ENCODE assay signal across 14 cellular contexts in the genomic region with DNA sequence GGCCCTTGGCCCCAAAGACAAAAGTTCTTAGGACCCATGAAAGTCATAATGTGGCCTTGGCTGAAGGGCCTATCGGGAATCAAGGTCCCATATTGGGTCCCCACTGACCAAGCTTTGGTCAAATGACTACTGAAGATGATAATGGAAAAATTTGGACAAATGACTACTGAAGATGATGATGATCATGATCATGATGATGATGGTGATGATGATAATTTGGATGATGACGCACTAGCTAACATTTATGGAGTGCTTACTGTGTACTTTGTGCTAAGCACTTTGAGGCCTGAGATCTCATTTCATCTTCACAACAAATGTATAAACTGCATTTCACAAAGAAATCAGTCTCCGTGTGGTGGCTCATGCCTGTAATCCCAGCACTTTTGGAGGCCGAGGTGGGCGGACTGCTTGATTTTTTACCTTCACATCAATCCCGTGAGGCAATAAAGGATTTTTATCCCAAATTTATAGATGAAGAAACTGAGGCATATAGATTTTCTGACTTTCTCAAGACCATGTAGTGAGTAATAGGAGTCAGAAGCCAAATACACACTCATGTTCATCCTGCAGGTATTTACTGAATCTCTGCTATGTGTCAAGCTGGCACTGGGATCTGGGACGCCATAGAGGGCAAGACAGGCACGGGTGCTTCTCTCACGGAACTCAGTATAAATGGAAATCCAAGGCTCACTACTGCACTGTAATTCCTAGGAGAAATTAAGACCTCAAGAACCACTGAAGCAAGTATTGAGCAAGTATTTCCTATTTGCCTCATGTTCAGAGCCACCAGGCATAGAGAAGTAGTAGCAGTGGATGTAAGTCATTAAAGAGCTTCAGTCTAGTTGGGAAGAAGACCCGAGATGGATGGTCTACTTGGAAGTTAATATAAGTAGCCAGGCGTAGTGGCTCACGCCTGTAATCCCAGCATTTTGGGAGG. TPM values are rescaled to one million over a fixed set of nuclear protein-coding genes. Genes with fewer than 3 reads are reported as not detected.
DNase-seq lines count a peak whose midpoint lies in the region; ATAC-seq and TF ChIP-seq lines count a peak whose summit lies in the region.
"Had no signal": no experiment of that assay in that cellular context is flagged by ENCODE, and none has a peak within 500 bp of the region (broad histone marks: within the 10 kb centered on the region; RNA-seq: fewer than 3 reads in every experiment).

No MANE protein-coding gene starts in this region.

- CTCF ChIA-PET in activated naive CD4-positive, alpha-beta T cell treated with anti-CD3 and anti-CD28 coated beads for 36 hours (lab: Charles Lee): interaction anchor here (1.2 to 3.2 kb wide), 4 partner anchors 10 to 86 kb away, joined by 3 to 10 read pairs (median 4); no protein-coding TSS in a partner anchor

- H3K27me3 Mint-ChIP-seq in activated naive CD4-positive, alpha-beta T cell treated with anti-CD3 and anti-CD28 coated beads for 36 hours (ENCODE audit: low read depth): no peaks in the 10 kb centered on the region
- no peaks in the 10 kb centered on the region for H3K27me3 Mint-ChIP-seq in activated naive CD8-positive, alpha-beta T cell treated with anti-CD3 and anti-CD28 coated beads, Interleukin-2, amount 10 ng/mL, durations not matched to agents 7 days and 5 days
- H3K27me3 Mint-ChIP-seq in stimulated activated naive B cell treated with anti-CD40 and anti-IgM and Interleukin-4, amounts not matched to agents 10 μg/mL and 1 μg/mL and 100 μg/mL, for 72 hours: no peaks in the 10 kb centered on the region
- peaks cover 6% of the 10 kb centered on the region for H3K27me3 Mint-ChIP-seq in mesothelial cell of epicardium (ENCODE audit: low read depth)

- H3K4me3 Mint-ChIP-seq in activated naive CD4-positive, alpha-beta T cell treated with anti-CD3 and anti-CD28 coated beads for 36 hours: peak overlapping the region; percentile 3
- peak overlapping the region; percentile 36 for H3K4me3 Mint-ChIP-seq in activated naive CD8-positive, alpha-beta T cell treated with anti-CD3 and anti-CD28 coated beads, Interleukin-2, amount 10 ng/mL, durations not matched to agents 7 days and 5 days
- no peak overlapping the region for H3K4me3 Mint-ChIP-seq in stimulated activated naive B cell treated with anti-CD40 and anti-IgM and Interleukin-4, amounts not matched to agents 10 μg/mL and 1 μg/mL and 100 μg/mL, for 72 hours
- H3K4me3 Mint-ChIP-seq in mesothelial cell of epicardium: no peak overlapping the region
- H3K4me3 Mint-ChIP-seq: neural crest cell had no signal

- ATAC-seq in activated naive CD8-positive, alpha-beta T cell treated with anti-CD3 and anti-CD28 coated beads, Interleukin-2, amount 10 ng/mL, durations not matched to agents 7 days and 5 days (ENCODE audit: low read depth): no peak
- no peak for ATAC-seq in stimulated activated naive B cell treated with anti-CD40 and anti-IgM and Interleukin-4, amounts not matched to agents 10 μg/mL and 1 μg/mL and 100 μg/mL, for 72 hours (replicated peaks)
- ATAC-seq: foreskin keratinocyte had no signal

- POLR2A ChIA-PET in activated naive CD8-positive, alpha-beta T cell treated with anti-CD3 and anti-CD28 coated beads, Interleukin-2, amount 10 ng/mL, durations not matched to agents 7 days and 5 days (lab: Charles Lee): interaction anchor here (24.5 kb wide), 1 partner anchor 13 kb away, joined by 584 read pairs; no protein-coding TSS in a partner anchor

- H3K9me3 Mint-ChIP-seq in activated naive CD4-positive, alpha-beta T cell treated with anti-CD3 and anti-CD28 coated beads for 36 hours: no peaks in the 10 kb centered on the region
- no peaks in the 10 kb centered on the region for H3K9me3 Mint-ChIP-seq in activated naive CD8-positive, alpha-beta T cell treated with anti-CD3 and anti-CD28 coated beads, Interleukin-2, amount 10 ng/mL, durations not matched to agents 7 days and 5 days
- H3K9me3 Mint-ChIP-seq in stimulated activated naive B cell treated with anti-CD40 and anti-IgM and Interleukin-4, amounts not matched to agents 10 μg/mL and 1 μg/mL and 100 μg/mL, for 72 hours: no peaks in the 10 kb centered on the region
- H3K9me3 Mint-ChIP-seq in mesothelial cell of epicardium: no peaks in the 10 kb centered on the region
- H3K9me3 Mint-ChIP-seq: neural crest cell had no signal

- H3K4me1 Mint-ChIP-seq in activated naive CD4-positive, alpha-beta T cell treated with anti-CD3 and anti-CD28 coated beads for 36 hours (ENCODE audit: low read depth): peaks cover 96% of the 10 kb centered on the region
- peaks cover 89% of the 10 kb centered on the region for H3K4me1 Mint-ChIP-seq in activated naive CD8-positive, alpha-beta T cell treated with anti-CD3 and anti-CD28 coated beads, Interleukin-2, amount 10 ng/mL, durations not matched to agents 7 days and 5 days
- H3K4me1 Mint-ChIP-seq in stimulated activated naive B cell treated with anti-CD40 and anti-IgM and Interleukin-4, amounts not matched to agents 10 μg/mL and 1 μg/mL and 100 μg/mL, for 72 hours: peaks cover 67 to 99% of the 10 kb centered on the region in 2 donors
- peaks cover 7% of the 10 kb centered on the region for H3K4me1 Mint-ChIP-seq in mesothelial cell of epicardium

- no peak overlapping the region for H3K4me3 ChIP-seq in NB4 (ENCODE audit: low read depth, low read length)
- H3K4me3 ChIP-seq: MG63, tibial nerve had no signal

- DNase-seq in activated naive CD4-positive, alpha-beta T cell treated with anti-CD3 and anti-CD28 coated beads for 36 hours: no peak
- no peak for DNase-seq in activated naive CD4-positive, alpha-beta T cell treated with Interleukin-2 at 50 U/mL for 16 hours
- DNase-seq in NB4 (ENCODE audit: low read depth) (peak; percentile 56), NCI-H2029 treated with DMSO at 0.1 percent for 48 hours (lab: John Stamatoyannopoulos, UW) (no peak), mesothelial cell of epicardium (ENCODE audit: low spot score in 2 of 2, unreplicated experiment in 2 of 2) (no peak)
- DNase-seq in activated naive CD8-positive, alpha-beta T cell treated with anti-CD3 and anti-CD28 coated beads, Interleukin-2, amount 10 ng/mL, durations not matched to agents 7 days and 5 days: no peak
- DNase-seq in stimulated activated naive B cell treated with anti-CD40 and anti-IgM and Interleukin-4, amounts not matched to agents 10 μg/mL and 1 μg/mL and 100 μg/mL, for 72 hours: no peak
- DNase-seq in effector CD4-positive, alpha-beta T cell: no peak
- DNase-seq: DMS153, foreskin keratinocyte, MG63, T1000 had no signal

- TF ChIP-seq POLR2A in NB4 (IDR thresholded peaks at IDR 0.05; ENCODE audit: extremely low read depth, insufficient read length): no peak

- intact Hi-C loops in activated naive CD4-positive, alpha-beta T cell treated with anti-CD3 and anti-CD28 coated beads for 36 hours (cut with micrococcal nuclease): loop anchor here (10.0 kb wide), 1 partner anchor 1182 kb away; a partner anchor contains a TSS

- H3K27ac Mint-ChIP-seq in activated naive CD4-positive, alpha-beta T cell treated with anti-CD3 and anti-CD28 coated beads for 36 hours: peak overlapping the region; percentile 100
- H3K27ac Mint-ChIP-seq in activated naive CD8-positive, alpha-beta T cell treated with anti-CD3 and anti-CD28 coated beads, Interleukin-2, amount 10 ng/mL, durations not matched to agents 7 days and 5 days: peak overlapping the region; percentile 77
- H3K27ac Mint-ChIP-seq in stimulated activated naive B cell treated with anti-CD40 and anti-IgM and Interleukin-4, amounts not matched to agents 10 μg/mL and 1 μg/mL and 100 μg/mL, for 72 hours: peak overlapping the region; percentile 59
- H3K27ac Mint-ChIP-seq in mesothelial cell of epicardium: no peak overlapping the region

- TF ChIP-seq CTCF in NB4 (IDR thresholded peaks at IDR 0.05; ENCODE audit: low read depth, low read length) (no peak), mesothelial cell of epicardium (IDR thresholded peaks at IDR 0.05; ENCODE audit: unreplicated experiment) (no peak)

- H3K36me3 Mint-ChIP-seq in activated naive CD4-positive, alpha-beta T cell treated with anti-CD3 and anti-CD28 coated beads for 36 hours (ENCODE audit: low read depth): peaks cover 72% of the 10 kb centered on the region
- H3K36me3 Mint-ChIP-seq in activated naive CD8-positive, alpha-beta T cell treated with anti-CD3 and anti-CD28 coated beads, Interleukin-2, amount 10 ng/mL, durations not matched to agents 7 days and 5 days: peaks cover 50% of the 10 kb centered on the region
- H3K36me3 Mint-ChIP-seq in stimulated activated naive B cell treated with anti-CD40 and anti-IgM and Interleukin-4, amounts not matched to agents 10 μg/mL and 1 μg/mL and 100 μg/mL, for 72 hours: peaks cover 59 to 70% of the 10 kb centered on the region in 2 donors
- H3K36me3 Mint-ChIP-seq in mesothelial cell of epicardium: no peaks in the 10 kb centered on the region

RNA-seq across cellular contexts. Expression of a gene that starts 39.2 kb away (rescaled TPM):
- total RNA-seq in activated naive CD4-positive, alpha-beta T cell treated with anti-CD3 and anti-CD28 coated beads for 36 hours: 100 to 1,000 TPM; 116 to 122 TPM
- total RNA-seq in activated naive CD8-positive, alpha-beta T cell treated with anti-CD3 and anti-CD28 coated beads, Interleukin-2, amount 10 ng/mL, durations not matched to agents 7 days and 5 days: 10 to 100 TPM; 40.6 to 43.7 TPM
- 49.6 to 53.3 TPM (median 52.3 TPM) in 3 replicates for total RNA-seq in mesothelial cell of epicardium

Comparison
In these comparisons a context has a peak if more than half of its experiments do, and no peak if none do; other contexts are left out.
1. H3K4me3 Mint-ChIP-seq: peak in activated naive CD4-positive, alpha-beta T cell treated with anti-CD3 and anti-CD28 coated beads for 36 hours (single experiment) and activated naive CD8-positive, alpha-beta T cell treated with anti-CD3 and anti-CD28 coated beads, Interleukin-2, amount 10 ng/mL, durations not matched to agents 7 days and 5 days (single experiment); none in stimulated activated naive B cell treated with anti-CD40 and anti-IgM and Interleukin-4, amounts not matched to agents 10 μg/mL and 1 μg/mL and 100 μg/mL, for 72 hours (0 of 2) and mesothelial cell of epicardium (single experiment).